23 cellular contexts compared by ENCODE assay signal in the genomic region with DNA sequence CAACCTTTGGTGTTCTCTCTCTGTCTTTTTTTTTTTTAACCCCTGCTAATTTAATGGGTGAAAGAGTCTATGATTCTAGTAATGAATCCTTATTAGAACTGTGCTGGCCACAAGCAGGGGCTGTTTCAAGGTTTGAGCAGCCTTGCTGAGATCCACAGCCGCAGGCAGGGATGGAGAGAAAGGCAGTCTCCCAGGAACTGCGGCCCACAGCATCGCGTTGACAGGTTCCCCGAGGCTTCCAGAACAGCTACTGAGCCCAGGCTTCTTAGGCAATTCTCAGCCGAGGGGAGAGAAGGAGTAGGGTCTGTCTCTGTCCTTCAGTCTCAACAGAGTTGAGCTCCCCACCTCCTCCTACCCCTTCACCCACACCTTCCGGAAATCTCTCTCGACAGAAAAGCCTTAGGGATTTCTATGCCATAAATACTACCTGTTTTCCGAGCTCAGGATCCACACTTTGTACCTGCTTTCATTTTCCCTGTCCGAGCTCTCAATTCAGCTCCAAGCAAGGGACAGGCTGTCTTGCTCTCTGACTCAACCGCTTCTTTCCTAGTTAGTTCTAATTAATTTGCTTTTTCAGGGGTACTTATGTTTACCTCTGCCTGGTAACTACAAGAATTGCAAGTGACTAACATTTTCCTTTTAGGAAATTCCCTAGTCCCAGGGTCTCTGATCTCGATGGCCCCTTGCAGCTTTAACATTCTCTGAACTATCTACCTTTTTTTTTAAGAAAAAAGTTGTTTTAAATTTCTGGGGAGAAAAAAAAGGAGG. TPM values are rescaled to one million over a fixed set of nuclear protein-coding genes. Genes with fewer than 3 reads are reported as not detected.
DNase-seq lines count a peak whose midpoint lies in the region; ATAC-seq and TF ChIP-seq lines count a peak whose summit lies in the region.
"Had no signal": no experiment of that assay in that cellular context is flagged by ENCODE, and none has a peak within 500 bp of the region (broad histone marks: within the 10 kb centered on the region; RNA-seq: fewer than 3 reads in every experiment).

No MANE protein-coding gene starts in this region.

- no peak for TF ChIP-seq EP300 in tibial nerve (IDR thresholded peaks at IDR 0.05)

- CTCF ChIA-PET in PC-9 (lab: Charles Lee) = no interaction called here

- TF ChIP-seq POLR2A in prostate gland (IDR thresholded peaks at IDR 0.05) (no peak), tibial nerve (IDR thresholded peaks at IDR 0.05) (no peak)

- no peak overlapping the region for H2AFZ ChIP-seq in PC-9

- H3K27me3 ChIP-seq in PC-9 (ENCODE audit: insufficient read depth, low read depth) (no peaks in the 10 kb centered on the region), esophagus (ENCODE audit: control insufficient read depth in 1 of 2, insufficient read depth in 2 of 2, low read length in 2 of 2) (no peaks in the 10 kb centered on the region), prostate gland (replicated peaks; ENCODE audit: insufficient read depth) (no peaks in the 10 kb centered on the region), tibial nerve (peaks cover 0 to 95% of the 10 kb centered on the region in 2 donors)
- H3K27me3 ChIP-seq: ovary, uterus had no signal

- H3K4me3 ChIP-seq in PC-9 (no peak overlapping the region), esophagus (ENCODE audit: low read depth in 1 of 2, low read length in 2 of 2) (no peak overlapping the region), prostate gland (no peak overlapping the region), tibial nerve (no peak overlapping the region)
- H3K4me3 ChIP-seq: ovary, SJCRH30, uterus had no signal

- TF ChIP-seq CTCF in PC-9 (conservative IDR thresholded peaks at IDR 0.05) = no peak
- no peak for TF ChIP-seq CTCF in prostate gland (IDR thresholded peaks at IDR 0.05)
- TF ChIP-seq CTCF in tibial nerve (IDR thresholded peaks at IDR 0.05) = no peak

- WGBS in esophagus, 2 donors = 33 to 45% methylated on average over 12 of the region's 12 CpGs
- 66% methylated on average over 12 of the region's 12 CpGs for WGBS in prostate gland
- WGBS in tibial nerve, 2 donors = 46% methylated on average over 12 of the region's 12 CpGs

- peak overlapping the region; percentile 84; the same call in 1 of the 2 replicates for H3K4me2 ChIP-seq in PC-9

- peak; percentile 55 for DNase-seq in DMS153 (lab: John Stamatoyannopoulos, UW)
- no peak for DNase-seq in PC-9
- no peak for DNase-seq in prostate gland (ENCODE audit: low spot score)
- DNase-seq in tibial nerve (ENCODE audit: low spot score in 2 of 2) = no peak
- DNase-seq: activated CD4-positive, alpha-beta T cell treated with anti-CD3 and anti-CD28 coated beads, Interleukin-2, amount 10 ng/mL, durations not matched to agents 24 days and 14 days; activated naive CD8-positive, alpha-beta T cell treated with anti-CD3 and anti-CD28 coated beads, Interleukin-2, amount 10 ng/mL, durations not matched to agents 7 days and 5 days; CD4-positive, alpha-beta T cell; DMS 273 treated with DMSO at 0.1 percent for 48 hours; GDM1; HFFc6; mesenchymal stem cell; natural killer cell; NCI-H1092 treated with DMSO at 0.1 percent for 48 hours; NCI-H2029 treated with DMSO at 0.1 percent for 48 hours; ovary; SJCRH30; T-helper 1 cell; uterus had no signal

- H3K9me2 ChIP-seq in PC-9 (ENCODE audit: insufficient read depth) = no peaks in the 10 kb centered on the region

- H3K4me1 ChIP-seq in PC-9 (replicated peaks; ENCODE audit: insufficient read depth) (peaks cover 14% of the 10 kb centered on the region), esophagus (ENCODE audit: control insufficient read depth in 2 of 2, insufficient read depth in 2 of 2, low read length in 1 of 2) (peaks cover 2 to 7% of the 10 kb centered on the region in 2 donors), prostate gland (replicated peaks) (peaks cover 9% of the 10 kb centered on the region), tibial nerve (no peaks in the 10 kb centered on the region)
- H3K4me1 ChIP-seq: SJCRH30, uterus had no signal

- no peaks in the 10 kb centered on the region for H4K20me1 ChIP-seq in PC-9 (ENCODE audit: insufficient read depth)

- H3F3A ChIP-seq in PC-9 (ENCODE audit: insufficient read depth, low read depth) = no peaks in the 10 kb centered on the region; the same call in 1 of the 2 replicates

- ATAC-seq in GM18870 (IDR thresholded peaks at IDR 0.05; ENCODE audit: unreplicated experiment) = no peak
- no peak for ATAC-seq in GM21360 (IDR thresholded peaks at IDR 0.05; ENCODE audit: unreplicated experiment)
- no peak for ATAC-seq in HG02840 (IDR thresholded peaks at IDR 0.05; ENCODE audit: low FRiP score, unreplicated experiment)
- ATAC-seq: natural killer cell, sciatic nerve had no signal

- H3K27ac ChIP-seq in PC-9 (0 out of 2 replicates have a peak overlapping the region, but pooled peaks have one; percentile 71), esophagus (ENCODE audit: low read depth in 2 of 2, low read length in 1 of 2) (peak overlapping the region; percentile 83 to 94), prostate gland (peak overlapping the region; percentile 71 to 85), tibial nerve (peak overlapping the region in 1 of 4 donors; percentile 6)
- H3K27ac ChIP-seq: ovary, SJCRH30 had no signal

- H3K79me2 ChIP-seq in PC-9 (ENCODE audit: low read depth) = no peaks in the 10 kb centered on the region

- POLR2A ChIA-PET in PC-9 (lab: Charles Lee; ENCODE audit: unreplicated experiment) = interaction anchor here (0.7 kb wide), 1 partner anchor 47 kb away, joined by 5 read pairs; no protein-coding TSS in a partner anchor

- no TSS peak for BruUV-seq in PC-9 (replicated peaks; lab: Mats Ljungman, UMichigan)

- no peaks in the 10 kb centered on the region for H3K9me3 ChIP-seq in PC-9 (ENCODE audit: insufficient read depth, low read depth)
- no peaks in the 10 kb centered on the region for H3K9me3 ChIP-seq in esophagus (ENCODE audit: control insufficient read depth in 2 of 2, insufficient read depth in 1 of 2, low read depth in 1 of 2, low read length in 1 of 2)
- no peaks in the 10 kb centered on the region for H3K9me3 ChIP-seq in prostate gland
- H3K9me3 ChIP-seq in tibial nerve = no peaks in the 10 kb centered on the region
- H3K9me3 ChIP-seq: ovary, SJCRH30, uterus had no signal

- H3K36me3 ChIP-seq in PC-9 (ENCODE audit: low read depth) (no peaks in the 10 kb centered on the region), esophagus (ENCODE audit: control insufficient read depth in 2 of 2, insufficient read depth in 2 of 2, low read length in 1 of 2) (no peaks in the 10 kb centered on the region), prostate gland (no peaks in the 10 kb centered on the region), tibial nerve (no peaks in the 10 kb centered on the region)
- H3K36me3 ChIP-seq: ovary, SJCRH30, uterus had no signal

- intact Hi-C loops in PC-9 (cut with micrococcal nuclease; ENCODE audit: unreplicated experiment) = loop anchor here (5.0 kb wide), 1 partner anchor 276 kb away; no protein-coding TSS in a partner anchor
- intact Hi-C loops in prostate gland (cut with DNase I) = no loop called here

RNA-seq across cellular contexts. Expression of gene CASZ1, which starts 6.7 kb away (rescaled TPM):
- total RNA-seq in PC-9 (2021) (15.2 and 18.9 TPM in 2 replicates), prostate gland (10 to 100 TPM; 90.9 to 96.9 TPM), tibial nerve (1 to 10 TPM; 1.7 to 7.5 (median 5.1) TPM)
- polyA plus RNA-seq in esophagus = 10 to 100 TPM; 10.8 to 18.1 TPM
